Comparison of ENCODE assay signal across 9 cellular contexts in the genomic region with DNA sequence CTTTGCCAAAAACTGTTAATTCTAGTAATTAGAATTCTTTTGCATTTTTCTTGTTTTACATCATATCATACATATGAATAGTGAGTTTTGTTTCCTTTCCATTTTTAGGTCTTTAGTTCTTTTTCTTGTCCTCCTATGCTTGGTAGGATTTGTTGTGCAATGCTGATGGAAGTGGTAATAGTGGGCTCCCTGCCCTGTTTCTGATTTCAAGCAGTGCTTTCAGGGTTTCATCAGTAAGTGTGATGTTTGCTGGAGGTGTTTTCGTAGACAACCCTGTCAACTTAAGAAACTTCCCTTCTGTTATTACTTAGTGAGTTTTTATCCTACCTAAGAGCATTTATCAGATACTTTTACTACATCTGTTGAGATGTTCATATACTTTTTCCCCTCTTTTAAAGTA.
"Had no signal": no experiment of that assay in that cellular context is flagged by ENCODE, and none has a peak within 500 bp of the region (broad histone marks: within the 10 kb centered on the region; RNA-seq: fewer than 3 reads in every experiment).

No MANE protein-coding gene starts in this region.

- ATAC-seq: foreskin keratinocyte, left lobe of liver had no signal

- H3K9me3 ChIP-seq: colonic mucosa had no signal

- H3K27me3 ChIP-seq: colonic mucosa, foreskin keratinocyte had no signal

- H3K9me3 Mint-ChIP-seq: activated naive CD8-positive, alpha-beta T cell treated with anti-CD3 and anti-CD28 coated beads, Interleukin-2, amount 10 ng/mL, durations not matched to agents 7 days and 5 days; nephron progenitor cell had no signal

- H3K4me1 Mint-ChIP-seq: activated naive CD8-positive, alpha-beta T cell treated with anti-CD3 and anti-CD28 coated beads, Interleukin-2, amount 10 ng/mL, durations not matched to agents 7 days and 5 days; memory B cell had no signal

- H3K27ac Mint-ChIP-seq: activated naive CD8-positive, alpha-beta T cell treated with anti-CD3 and anti-CD28 coated beads, Interleukin-2, amount 10 ng/mL, durations not matched to agents 7 days and 5 days; memory B cell; nephron progenitor cell had no signal

- H3K36me3 ChIP-seq: colonic mucosa had no signal

- H3K4me3 Mint-ChIP-seq: activated naive CD8-positive, alpha-beta T cell treated with anti-CD3 and anti-CD28 coated beads, Interleukin-2, amount 10 ng/mL, durations not matched to agents 7 days and 5 days; memory B cell; nephron progenitor cell had no signal

- H3K4me3 ChIP-seq: colonic mucosa had no signal

- H3K27me3 Mint-ChIP-seq: activated naive CD8-positive, alpha-beta T cell treated with anti-CD3 and anti-CD28 coated beads, Interleukin-2, amount 10 ng/mL, durations not matched to agents 7 days and 5 days; memory B cell had no signal

- DNase-seq: activated gamma-delta T cell; activated naive CD8-positive, alpha-beta T cell treated with anti-CD3 and anti-CD28 coated beads, Interleukin-2, amount 10 ng/mL, durations not matched to agents 7 days and 5 days; colonic mucosa; effector CD4-positive, alpha-beta T cell; foreskin keratinocyte; nephron progenitor cell; stimulated activated CD4-positive, alpha-beta T cell treated with anti-CD3 and anti-CD28 coated beads, Interleukin-4, amount 100 ng/mL, for 1 hour had no signal

- H3K27ac ChIP-seq: colonic mucosa, foreskin keratinocyte had no signal
